ENCODE assay signal across 22 cellular contexts in the genomic region with DNA sequence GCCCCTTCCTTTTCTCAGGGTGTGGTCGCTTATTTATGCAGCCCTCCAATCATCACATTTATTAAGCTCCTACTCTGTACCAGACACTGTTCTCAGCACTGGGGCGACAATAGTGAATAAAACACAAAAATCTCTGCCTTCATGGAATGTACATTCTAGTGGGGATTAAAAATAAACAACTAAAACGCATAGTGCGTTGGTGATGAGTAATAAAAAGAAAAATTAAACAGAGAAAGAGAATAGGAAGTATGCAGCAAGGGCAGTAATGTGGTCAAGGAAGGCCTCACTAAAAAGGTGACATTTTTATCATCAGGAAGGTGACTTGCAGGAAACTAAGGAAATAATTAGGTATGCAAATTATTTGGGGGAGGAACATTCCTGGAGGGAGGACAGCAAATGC. TPM values are rescaled to one million over a fixed set of nuclear protein-coding genes. Genes with fewer than 3 reads are reported as not detected.
DNase-seq lines count a peak whose midpoint lies in the region; ATAC-seq and TF ChIP-seq lines count a peak whose summit lies in the region.
"Had no signal": no experiment of that assay in that cellular context is flagged by ENCODE, and none has a peak within 500 bp of the region (broad histone marks: within the 10 kb centered on the region; RNA-seq: fewer than 3 reads in every experiment).

No MANE protein-coding gene starts in this region.

- TF ChIP-seq CTCF in AG04450 (IDR thresholded peaks at IDR 0.05; ENCODE audit: low read depth, low read length), result no peak
- TF ChIP-seq CTCF in activated B cell treated with CpG ODN at 0.5 μM for 24 hours (IDR thresholded peaks at IDR 0.05), result no peak

- intact Hi-C loops in activated B cell treated with CpG ODN at 0.5 μM for 24 hours (cut with micrococcal nuclease), result loop anchor here (10.0 kb wide), 1 partner anchor 135 kb away; a partner anchor contains a TSS

- peak overlapping the region; percentile 61 for H3K27ac ChIP-seq in AG04450 (ENCODE audit: low read depth, low read length)
- H3K27ac ChIP-seq: ovary, Peyer's patch, upper lobe of right lung had no signal

- H3K9me3 Mint-ChIP-seq in activated B cell treated with CpG ODN at 0.5 μM for 24 hours, result no peaks in the 10 kb centered on the region
- H3K9me3 Mint-ChIP-seq in activated naive CD4-positive, alpha-beta T cell treated with anti-CD3 and anti-CD28 coated beads, Interleukin-2, amount 50 U/mL, for 72 hours, result no peaks in the 10 kb centered on the region

- POLR2A ChIA-PET in AG04450 (lab: Yijun Ruan, JAX) (interaction anchor here (0.7 to 1.2 kb wide), 2 partner anchors 29 to 1339 kb away, joined by 3 to 7 read pairs; no protein-coding TSS in a partner anchor), activated B cell treated with CpG ODN at 0.5 μM for 24 hours (lab: Charles Lee) (no interaction called here)

- H3K9me3 ChIP-seq in AG04450 (ENCODE audit: control insufficient read depth, insufficient read depth, low read length), result no peaks in the 10 kb centered on the region; the same call in 1 of the 2 replicates
- H3K9me3 ChIP-seq: ovary, Peyer's patch, stomach, upper lobe of right lung had no signal

- H3K27me3 ChIP-seq in AG04450 (ENCODE audit: control insufficient read depth, insufficient read depth, low read length), result no peaks in the 10 kb centered on the region
- H3K27me3 ChIP-seq: ovary, Peyer's patch, stomach, upper lobe of right lung had no signal

- DNase-seq in AG04450 (ENCODE audit: low read depth, low spot score) (no peak), EH (ENCODE audit: low read depth) (peak; percentile 58), activated B cell treated with CpG ODN at 0.5 μM for 24 hours (no peak), iris pigment epithelial cell (ENCODE audit: low read depth) (peak; percentile 38), medulla oblongata (ENCODE audit: extremely low spot score) (no peak)
- no peak for DNase-seq in activated naive CD4-positive, alpha-beta T cell treated with anti-CD3 and anti-CD28 coated beads, Interleukin-2, amount 50 U/mL, for 72 hours (ENCODE audit: low spot score in 2 of 2)
- DNase-seq: activated CD4-positive, alpha-beta T cell treated with anti-CD3 and anti-CD28 coated beads for 36 hours; activated naive CD4-positive, alpha-beta T cell treated with Interleukin-2 at 50 U/mL for 16 hours; cortex of kidney; NCI-H1436; NCI-H2171 treated with DMSO at 0.1 percent for 48 hours; NCI-H82; ovary; Peyer's patch; stomach; upper lobe of right lung had no signal

- H3K36me3 Mint-ChIP-seq in activated B cell treated with CpG ODN at 0.5 μM for 24 hours (ENCODE audit: low read depth), result no peaks in the 10 kb centered on the region
- no peaks in the 10 kb centered on the region for H3K36me3 Mint-ChIP-seq in activated naive CD4-positive, alpha-beta T cell treated with anti-CD3 and anti-CD28 coated beads, Interleukin-2, amount 50 U/mL, for 72 hours

- H3K4me3 Mint-ChIP-seq in activated B cell treated with CpG ODN at 0.5 μM for 24 hours, result no peak overlapping the region

- CTCF ChIA-PET in AG04450 (lab: Charles Lee), result interaction anchor here (0.6 to 7.7 kb wide), 4 partner anchors 10 to 121 kb away, joined by 4 to 127 read pairs (median 6); no protein-coding TSS in a partner anchor
- CTCF ChIA-PET in activated B cell treated with CpG ODN at 0.5 μM for 24 hours (lab: Charles Lee), result no interaction called here

- no peak overlapping the region for H3K4me3 ChIP-seq in AG04450 (ENCODE audit: low read depth, low read length)
- H3K4me3 ChIP-seq: ovary had no signal

- peaks cover 19% of the 10 kb centered on the region for H3K4me1 Mint-ChIP-seq in activated B cell treated with CpG ODN at 0.5 μM for 24 hours

- peaks cover 3% of the 10 kb centered on the region for H3K27me3 Mint-ChIP-seq in activated B cell treated with CpG ODN at 0.5 μM for 24 hours

- peak overlapping the region; percentile 6 for H3K27ac Mint-ChIP-seq in activated B cell treated with CpG ODN at 0.5 μM for 24 hours
- no peak overlapping the region for H3K27ac Mint-ChIP-seq in activated naive CD4-positive, alpha-beta T cell treated with anti-CD3 and anti-CD28 coated beads, Interleukin-2, amount 50 U/mL, for 72 hours
- H3K27ac Mint-ChIP-seq: activated CD4-positive, alpha-beta T cell treated with anti-CD3 and anti-CD28 coated beads for 36 hours had no signal

- ATAC-seq in activated B cell treated with CpG ODN at 0.5 μM for 24 hours (ENCODE audit: low read depth) (no peak), HG03108 (IDR thresholded peaks at IDR 0.05; ENCODE audit: unreplicated experiment) (no peak), HG02588 (IDR thresholded peaks at IDR 0.05; ENCODE audit: unreplicated experiment) (no peak)
- no peak for ATAC-seq in activated naive CD4-positive, alpha-beta T cell treated with anti-CD3 and anti-CD28 coated beads, Interleukin-2, amount 50 U/mL, for 72 hours
- ATAC-seq: left lobe of liver, upper lobe of right lung had no signal

RNA-seq across cellular contexts. Expression of a gene that starts 5.1 kb away (rescaled TPM):
- 0.50 and 0.61 TPM in 2 replicates for polyA plus RNA-seq in AG04450 (2011; rRNA removed)
- 0.48 TPM in 1 of 2 replicates, not detected in the other for polyA minus RNA-seq in AG04450 (2011; rRNA and poly(A)+ RNA removed)
- not detected in 2 replicates for total RNA-seq in activated B cell treated with CpG ODN at 0.5 μM for 24 hours
- total RNA-seq in activated naive CD4-positive, alpha-beta T cell treated with anti-CD3 and anti-CD28 coated beads, Interleukin-2, amount 50 U/mL, for 72 hours, result not detected
- total RNA-seq: activated CD4-positive, alpha-beta T cell treated with anti-CD3 and anti-CD28 coated beads for 36 hours; frontal cortex had no signal

RNA-seq across cellular contexts. Expression of a gene that starts 17.5 kb away (rescaled TPM):
- polyA plus RNA-seq in AG04450 (2011; rRNA removed), result 11.4 and 13.8 TPM in 2 replicates
- 13.9 and 21.2 TPM in 2 replicates for polyA minus RNA-seq in AG04450 (2011; rRNA and poly(A)+ RNA removed)
- not detected in 2 replicates for total RNA-seq in activated B cell treated with CpG ODN at 0.5 μM for 24 hours
- not detected for total RNA-seq in activated naive CD4-positive, alpha-beta T cell treated with anti-CD3 and anti-CD28 coated beads, Interleukin-2, amount 50 U/mL, for 72 hours
- total RNA-seq: activated CD4-positive, alpha-beta T cell treated with anti-CD3 and anti-CD28 coated beads for 36 hours; LHCN-M2; mononuclear cell had no signal

RNA-seq across cellular contexts. Expression of a gene that starts 20.8 kb away (rescaled TPM):
- 11.6 and 15.3 TPM in 2 replicates for polyA plus RNA-seq in AG04450 (2011; rRNA removed)
- polyA minus RNA-seq in AG04450 (2011; rRNA and poly(A)+ RNA removed), result 6.3 and 17.1 TPM in 2 replicates
- 9.8 and 13.5 TPM in 2 replicates for total RNA-seq in activated B cell treated with CpG ODN at 0.5 μM for 24 hours
- total RNA-seq in activated naive CD4-positive, alpha-beta T cell treated with anti-CD3 and anti-CD28 coated beads, Interleukin-2, amount 50 U/mL, for 72 hours, result 10 to 100 TPM; 15.7 to 17.3 TPM

RNA-seq across cellular contexts. Expression of a gene that starts 26.3 kb away (rescaled TPM):
- not detected in 2 replicates for polyA plus RNA-seq in AG04450 (2011; rRNA removed)
- polyA minus RNA-seq in AG04450 (2011; rRNA and poly(A)+ RNA removed), result 0.09 TPM in 1 of 2 replicates, not detected in the other
- not detected in 2 replicates for total RNA-seq in activated B cell treated with CpG ODN at 0.5 μM for 24 hours
- not detected for total RNA-seq in activated naive CD4-positive, alpha-beta T cell treated with anti-CD3 and anti-CD28 coated beads, Interleukin-2, amount 50 U/mL, for 72 hours
- total RNA-seq: activated CD4-positive, alpha-beta T cell treated with anti-CD3 and anti-CD28 coated beads for 36 hours; frontal cortex; left lobe of liver; LHCN-M2; upper lobe of right lung had no signal
- polyA plus RNA-seq: stomach had no signal

Comparison
In these comparisons a context has a peak if more than half of its experiments do, and no peak if none do; other contexts are left out.
1. DNase-seq: peak in EH (single experiment) and iris pigment epithelial cell (single experiment); none in AG04450 (single experiment), activated B cell treated with CpG ODN at 0.5 μM for 24 hours (single experiment), activated naive CD4-positive, alpha-beta T cell treated with anti-CD3 and anti-CD28 coated beads, Interleukin-2, amount 50 U/mL, for 72 hours (0 of 2) and medulla oblongata (single experiment).